ENCODE assay signal across 1 cellular context in genomic region chr2:231687133-231687852, GRCh38.
TF ChIP-seq lines count a peak whose summit lies in the region.

No MANE protein-coding gene starts in this region.

TF ChIP-seq in endothelial cell of umbilical vein, 7 proteins besides CTCF, POLR2A, EP300 and RAD21:
- no peak for TF ChIP-seq EZH2 (IDR thresholded peaks at IDR 0.05; ENCODE audit: borderline replicate concordance, low read depth, low read length, severe bottlenecking)
- peak; percentile 84 for TF ChIP-seq MYC (IDR thresholded peaks at IDR 0.05; ENCODE audit: low read depth, low read length)
- TF ChIP-seq JUN (IDR thresholded peaks at IDR 0.05; ENCODE audit: borderline replicate concordance, insufficient read depth, insufficient read length, low read depth): no peak
- no peak for TF ChIP-seq FOS (IDR thresholded peaks at IDR 0.05; ENCODE audit: borderline replicate concordance, insufficient read depth, low read length)
- no peak for TF ChIP-seq GATA2 (IDR thresholded peaks at IDR 0.05; ENCODE audit: insufficient read depth, insufficient read length, low read depth, low read length)
- no peak for TF ChIP-seq POLR2AphosphoS5 (IDR thresholded peaks at IDR 0.05; ENCODE audit: insufficient read depth, low read depth, low read length)
- peak; percentile 96 for TF ChIP-seq MAX (IDR thresholded peaks at IDR 0.05; ENCODE audit: insufficient read depth, insufficient read length)
